ENCODE assay signal across 31 cellular contexts in genomic region chr5:146307796-146308195, GRCh38. TPM values are rescaled to one million over a fixed set of nuclear protein-coding genes. Genes with fewer than 3 reads are reported as not detected.
"Had no signal": no experiment of that assay in that cellular context is flagged by ENCODE, and none has a peak within 500 bp of the region (broad histone marks: within the 10 kb centered on the region; RNA-seq: fewer than 3 reads in every experiment).

No MANE protein-coding gene starts in this region.

- H3K27ac ChIP-seq: neutrophil, pancreas, prostate gland, right lobe of liver, sigmoid colon, skin epidermis, spleen, suprapubic skin, testis, tibial artery, transverse colon, upper lobe of right lung, uterus had no signal

- DNase-seq: naive thymus-derived CD8-positive, alpha-beta T cell; nephron progenitor cell; nucleus accumbens; pancreas; retina; right cardiac atrium; right lobe of liver; sigmoid colon; spleen; stimulated activated CD4-positive, alpha-beta T cell treated with anti-CD3 and anti-CD28 coated beads, Interleukin-12 subunit alpha, Interleukin-12 subunit beta, amount 100 ng/mL, for 4 hours; stimulated activated CD4-positive, alpha-beta T cell treated with anti-CD3 and anti-CD28 coated beads, Interleukin-1b, Interleukin-23, amount 100 ng/mL, for 48 hours; stimulated activated CD4-positive, alpha-beta T cell treated with anti-CD3 and anti-CD28 coated beads, Interleukin-4, amount 100 ng/mL, for 1 hour; stimulated activated CD4-positive, alpha-beta T cell treated with anti-CD3 and anti-CD28 coated beads, Interleukin-4, amount 100 ng/mL, for 4 hours; stimulated activated CD8-positive, alpha-beta memory T cell treated with anti-CD3 and anti-CD28 coated beads, Interleukin-4, amount 100 ng/mL, for 48 hours; stimulated activated naive CD4-positive, alpha-beta T cell; stimulated activated naive CD8-positive, alpha-beta T cell treated with anti-CD3 and anti-CD28 coated beads, Interleukin-15, amount 100 ng/mL, for 72 hours; stimulated activated naive CD8-positive, alpha-beta T cell treated with anti-CD3 and anti-CD28 coated beads, Interleukin-15, Interleukin-2, amounts not matched to agents 100 U/mL and 50 U/mL, for 24 hours; substantia nigra; testis; tibial artery; transverse colon; upper lobe of right lung; uterus had no signal

- H3K36me3 ChIP-seq: neutrophil, pancreas, prostate gland, right lobe of liver, sigmoid colon, spleen, suprapubic skin, tibial artery, transverse colon, upper lobe of right lung, uterus had no signal

- H3K4me1 ChIP-seq: pancreas, prostate gland, right lobe of liver, sigmoid colon, spleen, suprapubic skin, testis, tibial artery, transverse colon, upper lobe of right lung, uterus had no signal

- ATAC-seq: naive thymus-derived CD8-positive, alpha-beta T cell; natural killer cell treated with Interleukin-12 subunit alpha and Interleukin-12 subunit beta and Interleukin-15 and Interleukin-18, amount 100 ng/mL, for 72 hours; pancreas; right cardiac atrium; right lobe of liver; stimulated activated memory B cell treated with anti-CD40 and anti-IgM and Interleukin-4, amounts not matched to agents 10 μg/mL and 1 μg/mL and 100 μg/mL, for 72 hours; stimulated activated naive CD8-positive, alpha-beta T cell treated with anti-CD3 and anti-CD28 coated beads, Interleukin-15, amount 100 ng/mL, for 72 hours; stimulated activated naive CD8-positive, alpha-beta T cell treated with anti-CD3 and anti-CD28 coated beads, Interleukin-15, Interleukin-2, amounts not matched to agents 100 U/mL and 50 U/mL, for 24 hours; upper lobe of right lung had no signal

- H3K4me3 ChIP-seq: pancreas, prostate gland, right lobe of liver, sigmoid colon, skin epidermis, smooth muscle cell, spleen, suprapubic skin, testis, tibial artery, transverse colon, upper lobe of right lung, uterus had no signal

- H3K9me3 ChIP-seq: neutrophil, pancreas, prostate gland, right lobe of liver, sigmoid colon, spleen, suprapubic skin, testis, tibial artery, transverse colon, upper lobe of right lung, uterus had no signal

- H3K27me3 ChIP-seq: pancreas, right lobe of liver, sigmoid colon, spleen, suprapubic skin, testis, tibial artery, uterus had no signal

RNA-seq across cellular contexts. Expression of gene POU4F3, which starts 30.8 kb away (rescaled TPM):
- total RNA-seq: natural killer cell treated with Interleukin-12 subunit alpha and Interleukin-12 subunit beta and Interleukin-15 and Interleukin-18, amount 100 ng/mL, for 72 hours; osteocyte; pancreas; prostate gland; smooth muscle cell; testis; transverse colon; upper lobe of right lung had no signal
